Comparison of ENCODE assay signal across 26 cellular contexts in genomic region chr13:25682221-25682620, GRCh38.
"Had no signal": no experiment of that assay in that cellular context is flagged by ENCODE, and none has a peak within 500 bp of the region (broad histone marks: within the 10 kb centered on the region; RNA-seq: fewer than 3 reads in every experiment).

No MANE protein-coding gene starts in this region.

- H3K27me3 ChIP-seq: left lung, right atrium auricular region, right lobe of liver, stomach, testis, tibial artery, upper lobe of left lung had no signal

- H3K4me3 Mint-ChIP-seq: mesothelial cell of epicardium; naive thymus-derived CD4-positive, alpha-beta T cell; natural killer cell treated with Interleukin-12 subunit alpha and Interleukin-12 subunit beta and Interleukin-15 and Interleukin-18, amount 100 ng/mL, for 72 hours; neural crest cell; stimulated activated naive B cell treated with anti-CD40 and anti-IgM and Interleukin-4, amounts not matched to agents 10 μg/mL and 1 μg/mL and 100 μg/mL, for 72 hours had no signal

- H3K36me3 ChIP-seq: left lung, right atrium auricular region, right lobe of liver, stomach, tibial artery, upper lobe of left lung had no signal

- H3K4me1 Mint-ChIP-seq: naive thymus-derived CD4-positive, alpha-beta T cell; stimulated activated naive B cell treated with anti-CD40 and anti-IgM and Interleukin-4, amounts not matched to agents 10 μg/mL and 1 μg/mL and 100 μg/mL, for 72 hours had no signal

- H3K27ac Mint-ChIP-seq: mesothelial cell of epicardium; naive thymus-derived CD4-positive, alpha-beta T cell; natural killer cell treated with Interleukin-12 subunit alpha and Interleukin-12 subunit beta and Interleukin-15 and Interleukin-18, amount 100 ng/mL, for 72 hours; progenitor cell of endocrine pancreas; stimulated activated naive B cell treated with anti-CD40 and anti-IgM and Interleukin-4, amounts not matched to agents 10 μg/mL and 1 μg/mL and 100 μg/mL, for 72 hours had no signal

- H3K36me3 Mint-ChIP-seq: naive thymus-derived CD4-positive, alpha-beta T cell; natural killer cell treated with Interleukin-12 subunit alpha and Interleukin-12 subunit beta and Interleukin-15 and Interleukin-18, amount 100 ng/mL, for 72 hours; stimulated activated naive B cell treated with anti-CD40 and anti-IgM and Interleukin-4, amounts not matched to agents 10 μg/mL and 1 μg/mL and 100 μg/mL, for 72 hours had no signal

- H3K27me3 Mint-ChIP-seq: stimulated activated naive B cell treated with anti-CD40 and anti-IgM and Interleukin-4, amounts not matched to agents 10 μg/mL and 1 μg/mL and 100 μg/mL, for 72 hours had no signal

- DNase-seq: hippocampal formation; kidney; left colon; left lung; mesendoderm; naive thymus-derived CD4-positive, alpha-beta T cell; nucleus accumbens; right lobe of liver; stimulated activated CD4-positive, alpha-beta T cell treated with anti-CD3 and anti-CD28 coated beads, Interleukin-12 subunit alpha, Interleukin-12 subunit beta, amount 100 ng/mL, for 4 hours; stimulated activated CD4-positive, alpha-beta T cell treated with anti-CD3 and anti-CD28 coated beads, Interleukin-15, amount 100 ng/mL, for 24 hours; stimulated activated CD4-positive, alpha-beta T cell treated with anti-CD3 and anti-CD28 coated beads, Interleukin-2, amount 100 ng/mL, for 24 hours; stimulated activated CD4-positive, alpha-beta T cell treated with anti-CD3 and anti-CD28 coated beads, Interleukin-4, amount 100 ng/mL, for 1 hour; stimulated activated naive B cell treated with anti-CD40 and anti-IgM and Interleukin-4, amounts not matched to agents 10 μg/mL and 1 μg/mL and 100 μg/mL, for 72 hours; stimulated activated naive CD8-positive, alpha-beta T cell treated with anti-CD3 and anti-CD28 coated beads, Interleukin-15, Interleukin-2, amounts not matched to agents 100 U/mL and 50 U/mL, for 24 hours; stomach; testis; tibial artery; upper lobe of left lung had no signal

- H3K27ac ChIP-seq: left lung, parathyroid adenoma, right atrium auricular region, right lobe of liver, skin epidermis, stomach, testis, tibial artery, upper lobe of left lung had no signal

- ATAC-seq: left colon; left lung; naive thymus-derived CD4-positive, alpha-beta T cell; natural killer cell treated with Interleukin-12 subunit alpha and Interleukin-12 subunit beta and Interleukin-15 and Interleukin-18, amount 100 ng/mL, for 72 hours; right lobe of liver; stimulated activated naive B cell treated with anti-CD40 and anti-IgM and Interleukin-4, amounts not matched to agents 10 μg/mL and 1 μg/mL and 100 μg/mL, for 72 hours; stimulated activated naive CD8-positive, alpha-beta T cell treated with anti-CD3 and anti-CD28 coated beads, Interleukin-15, Interleukin-2, amounts not matched to agents 100 U/mL and 50 U/mL, for 24 hours had no signal

- H3K9me3 ChIP-seq: left lung, right atrium auricular region, right lobe of liver, stomach, testis, tibial artery, upper lobe of left lung had no signal

- H3K9me3 Mint-ChIP-seq: natural killer cell treated with Interleukin-12 subunit alpha and Interleukin-12 subunit beta and Interleukin-15 and Interleukin-18, amount 100 ng/mL, for 72 hours; stimulated activated naive B cell treated with anti-CD40 and anti-IgM and Interleukin-4, amounts not matched to agents 10 μg/mL and 1 μg/mL and 100 μg/mL, for 72 hours had no signal

- H3K4me3 ChIP-seq: left lung, lung, right atrium auricular region, right lobe of liver, skin epidermis, stomach, testis, tibial artery, upper lobe of left lung had no signal

- H3K4me1 ChIP-seq: left lung, parathyroid adenoma, right lobe of liver, testis, upper lobe of left lung had no signal
